Comparison of ENCODE assay signal across 23 cellular contexts in genomic region chr2:187118331-187119099, GRCh38.
"Had no signal": no experiment of that assay in that cellular context is flagged by ENCODE, and none has a peak within 500 bp of the region (broad histone marks: within the 10 kb centered on the region; RNA-seq: fewer than 3 reads in every experiment).

No MANE protein-coding gene starts in this region.

- H3K27me3 Mint-ChIP-seq: activated B cell treated with CpG ODN at 0.5 μM for 24 hours; activated CD8-positive, alpha-beta memory T cell treated with anti-CD3 and anti-CD28 coated beads, Interleukin-2, amount 10 ng/mL, durations not matched to agents 7 days and 5 days; activated naive CD8-positive, alpha-beta T cell; central memory CD8-positive, alpha-beta T cell; dendritic cell treated with granulocyte-macrophage colony-stimulating factor and Interleukin-4, amounts not matched to agents 40 ng/mL and 50 ng/mL, for 4 days; T-cell had no signal

- H3K9me3 ChIP-seq: lower lobe of right lung, pancreas, psoas muscle, suprapubic skin, tibial nerve had no signal

- H3K27me3 ChIP-seq: pancreas, suprapubic skin, tibial nerve had no signal

- H3K4me1 Mint-ChIP-seq: activated B cell treated with CpG ODN at 0.5 μM for 24 hours; activated CD8-positive, alpha-beta memory T cell treated with anti-CD3 and anti-CD28 coated beads, Interleukin-2, amount 10 ng/mL, durations not matched to agents 7 days and 5 days; central memory CD8-positive, alpha-beta T cell; nephron; T-cell had no signal

- H3K4me1 ChIP-seq: lower lobe of right lung, pancreas, psoas muscle, suprapubic skin had no signal

- H3K27ac Mint-ChIP-seq: activated B cell treated with CpG ODN at 0.5 μM for 24 hours; activated CD8-positive, alpha-beta memory T cell treated with anti-CD3 and anti-CD28 coated beads, Interleukin-2, amount 10 ng/mL, durations not matched to agents 7 days and 5 days; activated CD8-positive, alpha-beta T cell treated with anti-CD3 and anti-CD28 coated beads, Interleukin-2, amount 10 ng/mL, durations not matched to agents 7 days and 5 days; activated naive CD8-positive, alpha-beta T cell; dendritic cell treated with granulocyte-macrophage colony-stimulating factor and Interleukin-4, amounts not matched to agents 40 ng/mL and 50 ng/mL, for 4 days; nephron; T-cell; T-helper 2 cell treated with Interferon-gamma antibody and Interleukin-4, amounts not matched to agents 5 μg/mL and 100 μg/mL, for 36 hours had no signal

- H3K4me3 Mint-ChIP-seq: activated B cell treated with CpG ODN at 0.5 μM for 24 hours; activated CD8-positive, alpha-beta memory T cell treated with anti-CD3 and anti-CD28 coated beads, Interleukin-2, amount 10 ng/mL, durations not matched to agents 7 days and 5 days; activated CD8-positive, alpha-beta T cell treated with anti-CD3 and anti-CD28 coated beads, Interleukin-2, amount 10 ng/mL, durations not matched to agents 7 days and 5 days; activated naive CD8-positive, alpha-beta T cell; central memory CD8-positive, alpha-beta T cell; dendritic cell treated with granulocyte-macrophage colony-stimulating factor and Interleukin-4, amounts not matched to agents 40 ng/mL and 50 ng/mL, for 4 days; nephron; T-cell; T-helper 2 cell treated with Interferon-gamma antibody and Interleukin-4, amounts not matched to agents 5 μg/mL and 100 μg/mL, for 36 hours had no signal

- H3K36me3 ChIP-seq: lower lobe of right lung, pancreas, suprapubic skin, tibial nerve had no signal

- H3K4me3 ChIP-seq: lower lobe of right lung, pancreas, psoas muscle, suprapubic skin, tibial nerve had no signal

- DNase-seq: activated B cell treated with CpG ODN at 0.5 μM for 24 hours; activated CD8-positive, alpha-beta memory T cell treated with anti-CD3 and anti-CD28 coated beads, Interleukin-2, amount 10 ng/mL, durations not matched to agents 7 days and 5 days; activated CD8-positive, alpha-beta T cell treated with anti-CD3 and anti-CD28 coated beads, Interleukin-2, amount 10 ng/mL, durations not matched to agents 7 days and 5 days; activated naive CD4-positive, alpha-beta T cell; activated T-cell treated with anti-CD3 and anti-CD28 coated beads, Interleukin-2, amount 50 U/mL, for 48 hours; anterior cingulate cortex; effector memory CD4-positive, alpha-beta T cell; erythroblast; head of caudate nucleus; hippocampal formation; lower lobe of right lung; nucleus accumbens; pancreas; psoas muscle; stimulated activated naive CD4-positive, alpha-beta T cell; T-cell had no signal

- H3K27ac ChIP-seq: lower lobe of right lung, pancreas, psoas muscle, suprapubic skin, tibial nerve had no signal

- ATAC-seq: activated CD8-positive, alpha-beta memory T cell treated with anti-CD3 and anti-CD28 coated beads, Interleukin-2, amount 10 ng/mL, durations not matched to agents 7 days and 5 days; activated CD8-positive, alpha-beta T cell treated with anti-CD3 and anti-CD28 coated beads, Interleukin-2, amount 10 ng/mL, durations not matched to agents 7 days and 5 days; lower lobe of right lung; pancreas; psoas muscle; T-cell had no signal

- H3K36me3 Mint-ChIP-seq: activated CD8-positive, alpha-beta memory T cell treated with anti-CD3 and anti-CD28 coated beads, Interleukin-2, amount 10 ng/mL, durations not matched to agents 7 days and 5 days; activated naive CD8-positive, alpha-beta T cell; T-cell had no signal
